12 cellular contexts compared by ENCODE assay signal in the genomic region with DNA sequence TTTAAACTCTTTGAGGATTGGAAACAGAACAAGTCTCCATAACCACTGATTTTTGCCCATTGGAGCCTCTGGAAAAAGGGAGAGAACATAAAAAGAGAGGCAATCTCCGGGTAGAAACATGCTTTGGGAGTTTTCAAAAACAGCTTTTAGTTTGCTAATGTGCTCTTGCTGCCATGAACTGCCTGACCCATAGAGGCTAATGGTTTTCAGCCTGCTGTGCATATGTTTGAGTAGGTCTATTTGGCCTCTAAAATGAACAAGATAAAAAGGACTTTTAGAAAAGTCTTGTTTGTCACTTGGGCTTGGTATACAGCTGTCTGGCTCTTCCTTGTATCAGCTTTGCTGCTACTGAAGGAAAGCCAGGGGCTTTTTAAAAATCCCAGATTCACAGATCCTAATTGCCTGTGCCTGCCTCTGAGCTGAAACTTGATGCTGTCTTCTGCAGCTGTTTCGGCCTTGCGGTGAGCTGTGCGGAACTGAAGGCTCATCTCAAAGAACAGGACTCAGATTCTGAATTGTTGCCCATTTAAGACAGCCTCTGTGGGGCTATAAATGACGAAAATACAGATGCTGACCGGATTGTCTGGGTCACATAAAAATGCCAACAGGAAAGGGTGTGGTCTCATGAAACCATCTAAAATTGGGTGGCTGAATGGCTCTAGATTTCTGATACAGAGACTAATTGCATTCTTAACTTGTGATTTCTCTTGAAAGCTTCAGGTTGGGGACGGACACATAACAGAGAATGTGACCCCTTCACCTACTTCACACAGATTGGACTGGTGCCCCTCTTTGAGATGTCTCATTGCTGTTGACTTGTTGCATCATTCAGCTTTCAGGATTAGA. TPM values are rescaled to one million over a fixed set of nuclear protein-coding genes. Genes with fewer than 3 reads are reported as not detected.
A peak's percentile ranks its signal among the peaks of the same experiment; 100 is the strongest.
DNase-seq lines count a peak whose midpoint lies in the region; TF ChIP-seq lines count a peak whose summit lies in the region.
"Had no signal": no experiment of that assay in that cellular context is flagged by ENCODE, and none has a peak within 500 bp of the region (broad histone marks: within the 10 kb centered on the region; RNA-seq: fewer than 3 reads in every experiment).

No MANE protein-coding gene starts in this region.

- peaks cover 15% of the 10 kb centered on the region for H3K4me1 ChIP-seq in iPS-20b (ENCODE audit: insufficient read depth, low read length)
- peaks cover 3% of the 10 kb centered on the region for H3K4me1 ChIP-seq in suprapubic skin

- peak overlapping the region; percentile 94 for H3K27ac ChIP-seq in SK-N-MC
- no peak overlapping the region for H3K27ac ChIP-seq in iPS-20b (ENCODE audit: low read length)
- no peak overlapping the region for H3K27ac ChIP-seq in suprapubic skin

- no peaks in the 10 kb centered on the region for H3K27me3 ChIP-seq in iPS-20b (ENCODE audit: insufficient read depth, low read length)
- H3K27me3 ChIP-seq in suprapubic skin, result no peaks in the 10 kb centered on the region

- H3K9me3 ChIP-seq in SK-N-MC (ENCODE audit: low read depth, low read length) (no peaks in the 10 kb centered on the region), iPS-20b (ENCODE audit: insufficient read depth, low read depth, low read length) (no peaks in the 10 kb centered on the region), suprapubic skin (no peaks in the 10 kb centered on the region)

- TF ChIP-seq POLR2A in lower leg skin (IDR thresholded peaks at IDR 0.05) (no peak), suprapubic skin (IDR thresholded peaks at IDR 0.05) (no peak)

- WGBS in lower leg skin, 2 donors, result 25 to 55% methylated on average over 7 of the region's 7 CpGs
- WGBS in suprapubic skin, result 43% methylated on average over 7 of the region's 7 CpGs

- no peak for TF ChIP-seq CTCF in HFF-Myc (IDR thresholded peaks at IDR 0.05; ENCODE audit: low read depth, low read length, missing control alignments)
- no peak for TF ChIP-seq CTCF in lower leg skin (IDR thresholded peaks at IDR 0.05)
- TF ChIP-seq CTCF in suprapubic skin (IDR thresholded peaks at IDR 0.05), result no peak

- no peaks in the 10 kb centered on the region for H3K36me3 ChIP-seq in SK-N-MC (ENCODE audit: insufficient read depth, low read length)
- no peaks in the 10 kb centered on the region for H3K36me3 ChIP-seq in iPS-20b (ENCODE audit: insufficient read depth, low read depth, low read length)
- H3K36me3 ChIP-seq in suprapubic skin, result no peaks in the 10 kb centered on the region

- peak overlapping the region; percentile 60 for H3K9ac ChIP-seq in SK-N-MC (ENCODE audit: insufficient read length)
- peak overlapping the region; percentile 37; the same call in 1 of the 2 replicates for H3K9ac ChIP-seq in iPS-20b (ENCODE audit: low read depth, low read length)

- no peak for TF ChIP-seq EP300 in suprapubic skin (IDR thresholded peaks at IDR 0.05)

- H3K4me3 ChIP-seq in HFF-Myc (replicated peaks; ENCODE audit: low read depth, low read length), result no peak overlapping the region
- H3K4me3 ChIP-seq in SK-N-MC, result peak overlapping the region; percentile 51
- no peak overlapping the region; the same call in 1 of the 2 replicates for H3K4me3 ChIP-seq in iPS-20b (ENCODE audit: low read length)
- H3K4me3 ChIP-seq in lower leg skin (ENCODE audit: low read depth, poor library complexity, severe bottlenecking), result no peak overlapping the region
- no peak overlapping the region for H3K4me3 ChIP-seq in suprapubic skin

- DNase-seq in A172 (ENCODE audit: low spot score) (peak; percentile 77), HFF-Myc (ENCODE audit: extremely low read depth, low read depth) (peak; percentile 52), SK-N-MC (ENCODE audit: low read depth, low spot score) (no peak), lower leg skin (ENCODE audit: low spot score in 2 of 2) (no peak), SKM-1 treated with dmso at 0.1 percent for 144 hours (lab: John Stamatoyannopoulos, UW; ENCODE audit: unreplicated experiment) (no peak), suprapubic skin (ENCODE audit: low spot score in 2 of 2) (no peak)
- DNase-seq in activated CD8-positive, alpha-beta memory T cell treated with anti-CD3 and anti-CD28 coated beads for 24 hours, result no peak
- DNase-seq: activated T-cell treated with anti-CD3 and anti-CD28 coated beads, Interleukin-2, amount 50 U/mL, for 4 hours; immature natural killer cell; NCI-H345; occipital lobe had no signal

- intact Hi-C loops in lower leg skin (cut with DNase I; ENCODE audit: low total_unique reads), result no loop called here

RNA-seq across cellular contexts. Expression of gene ZNF41, which starts 18.4 kb away (rescaled TPM):
- 6.0 and 8.0 TPM in 2 replicates for total RNA-seq in A172 (2014; rRNA removed; shearing (Covaris generic))
- total RNA-seq in lower leg skin (10 to 100 TPM in 2 of 4 donors, 1 to 10 TPM in 2; 4.6 to 12.9 (median 7.7) TPM), suprapubic skin (10 to 100 TPM in 1 of 4 donors, 1 to 10 TPM in 3; 5.5 to 11.3 (median 6.5) TPM)

RNA-seq across cellular contexts. Expression of gene ARAF, which starts 59.6 kb away (rescaled TPM):
- total RNA-seq in A172 (2014; rRNA removed; shearing (Covaris generic)), result 27.8 and 34.0 TPM in 2 replicates
- total RNA-seq in lower leg skin (10 to 100 TPM; 26.8 to 46.4 (median 34.5) TPM), suprapubic skin (10 to 100 TPM; 32.4 to 60.0 (median 42.2) TPM)

Comparison
In these comparisons a context has a peak if more than half of its experiments do, and no peak if none do; other contexts are left out.
1. DNase-seq: peak in A172 (single experiment) and HFF-Myc (single experiment); none in SK-N-MC (single experiment), lower leg skin (0 of 2), SKM-1 treated with dmso at 0.1 percent for 144 hours (single experiment), suprapubic skin (0 of 2) and activated CD8-positive, alpha-beta memory T cell treated with anti-CD3 and anti-CD28 coated beads for 24 hours (single experiment).